In genomic region chr6:25397406-25397805, GRCh38 we compare ENCODE assay signal across 33 cellular contexts.
"Had no signal": no experiment of that assay in that cellular context is flagged by ENCODE, and none has a peak within 500 bp of the region (broad histone marks: within the 10 kb centered on the region; RNA-seq: fewer than 3 reads in every experiment).

No MANE protein-coding gene starts in this region.

- H3K27me3 ChIP-seq: brain microvascular endothelial cell, ovary, sigmoid colon, vagina had no signal

- H3K9me3 ChIP-seq: ovary, prostate gland, sigmoid colon, vagina had no signal

- ATAC-seq: effector memory CD8-positive, alpha-beta T cell; left cardiac atrium; natural killer cell; stimulated activated memory B cell treated with anti-CD40 and anti-IgM and Interleukin-4, amounts not matched to agents 10 μg/mL and 1 μg/mL and 100 μg/mL, for 72 hours; stimulated activated naive CD8-positive, alpha-beta T cell treated with anti-CD3 and anti-CD28 coated beads, Interleukin-15, amount 100 ng/mL, for 72 hours had no signal

- H3K27ac Mint-ChIP-seq: activated CD4-positive, alpha-beta memory T cell treated with anti-CD3 and anti-CD28 coated beads, Interleukin-2, amount 10 ng/mL, durations not matched to agents 7 days and 5 days; activated CD4-positive, alpha-beta T cell treated with anti-CD3 and anti-CD28 coated beads, Interleukin-2, amount 10 ng/mL, durations not matched to agents 7 days and 5 days; activated T-cell treated with anti-CD3 and anti-CD28 coated beads, Interleukin-2, amount 50 U/mL, for 24 hours; effector memory CD8-positive, alpha-beta T cell; natural killer cell; stimulated activated memory B cell treated with anti-CD40 and anti-IgM and Interleukin-4, amounts not matched to agents 10 μg/mL and 1 μg/mL and 100 μg/mL, for 72 hours; T-helper 1 cell treated with Interleukin-12 subunit alpha and Interleukin-12 subunit beta and Interleukin-4 antibody, amounts not matched to agents 30 μg/mL and 1 μg/mL, for 36 hours; type B pancreatic cell had no signal

- DNase-seq: activated CD4-positive, alpha-beta memory T cell treated with anti-CD3 and anti-CD28 coated beads, Interleukin-2, amount 10 ng/mL, durations not matched to agents 7 days and 5 days; activated CD4-positive, alpha-beta T cell treated with anti-CD3 and anti-CD28 coated beads, Interleukin-2, amount 10 ng/mL, durations not matched to agents 7 days and 5 days; activated CD4-positive, CD25-positive, alpha-beta regulatory T cell treated with anti-CD3 and anti-CD28 coated beads, Interleukin-2, amount 50 U/mL, for 72 hours; activated CD8-positive, alpha-beta memory T cell treated with anti-CD3 and anti-CD28 coated beads, Interleukin-2, amount 50 U/mL, for 48 hours; activated gamma-delta T cell; activated naive CD4-positive, alpha-beta T cell treated with anti-CD3 and anti-CD28 coated beads, Interleukin-2, amount 50 U/mL, for 16 hours; activated T-cell treated with anti-CD3 and anti-CD28 coated beads, Interleukin-2, amount 50 U/mL, for 24 hours; amniotic stem cell; brain microvascular endothelial cell; dorsolateral prefrontal cortex; effector memory CD8-positive, alpha-beta T cell; head of caudate nucleus; hippocampal formation; left cardiac atrium; midbrain; natural killer cell; ovary; retina; sigmoid colon; stimulated activated CD4-positive, alpha-beta T cell treated with anti-CD3 and anti-CD28 coated beads, Interleukin-1b, Interleukin-23, amount 100 ng/mL, for 48 hours; stimulated activated CD4-positive, alpha-beta T cell treated with anti-CD3 and anti-CD28 coated beads, Interleukin-4, amount 100 ng/mL, for 4 hours; stimulated activated CD8-positive, alpha-beta memory T cell treated with anti-CD3 and anti-CD28 coated beads, Interleukin-4, amount 100 ng/mL, for 48 hours; stimulated activated naive CD8-positive, alpha-beta T cell treated with anti-CD3 and anti-CD28 coated beads, Interleukin-15, amount 100 ng/mL, for 72 hours; substantia nigra; T-helper 9 cell; WERI-Rb-1 had no signal

- H3K4me3 ChIP-seq: coronary artery, dorsolateral prefrontal cortex, ovary, prostate gland, sigmoid colon, smooth muscle cell, vagina had no signal

- H3K36me3 Mint-ChIP-seq: natural killer cell; stimulated activated memory B cell treated with anti-CD40 and anti-IgM and Interleukin-4, amounts not matched to agents 10 μg/mL and 1 μg/mL and 100 μg/mL, for 72 hours; type B pancreatic cell had no signal

- H3K4me2 ChIP-seq: smooth muscle cell had no signal

- H3K4me3 Mint-ChIP-seq: activated CD4-positive, alpha-beta memory T cell treated with anti-CD3 and anti-CD28 coated beads, Interleukin-2, amount 10 ng/mL, durations not matched to agents 7 days and 5 days; activated CD4-positive, alpha-beta T cell treated with anti-CD3 and anti-CD28 coated beads, Interleukin-2, amount 10 ng/mL, durations not matched to agents 7 days and 5 days; activated T-cell treated with anti-CD3 and anti-CD28 coated beads, Interleukin-2, amount 50 U/mL, for 24 hours; effector memory CD8-positive, alpha-beta T cell; natural killer cell; stimulated activated memory B cell treated with anti-CD40 and anti-IgM and Interleukin-4, amounts not matched to agents 10 μg/mL and 1 μg/mL and 100 μg/mL, for 72 hours; stimulated activated naive CD8-positive, alpha-beta T cell treated with anti-CD3 and anti-CD28 coated beads, Interleukin-15, amount 100 ng/mL, for 72 hours; T-helper 1 cell treated with Interleukin-12 subunit alpha and Interleukin-12 subunit beta and Interleukin-4 antibody, amounts not matched to agents 30 μg/mL and 1 μg/mL, for 36 hours; type B pancreatic cell had no signal

- H3K27me3 Mint-ChIP-seq: activated CD4-positive, alpha-beta memory T cell treated with anti-CD3 and anti-CD28 coated beads, Interleukin-2, amount 10 ng/mL, durations not matched to agents 7 days and 5 days; activated CD4-positive, alpha-beta T cell treated with anti-CD3 and anti-CD28 coated beads, Interleukin-2, amount 10 ng/mL, durations not matched to agents 7 days and 5 days; activated T-cell treated with anti-CD3 and anti-CD28 coated beads, Interleukin-2, amount 50 U/mL, for 24 hours; stimulated activated memory B cell treated with anti-CD40 and anti-IgM and Interleukin-4, amounts not matched to agents 10 μg/mL and 1 μg/mL and 100 μg/mL, for 72 hours; stimulated activated naive CD8-positive, alpha-beta T cell treated with anti-CD3 and anti-CD28 coated beads, Interleukin-15, amount 100 ng/mL, for 72 hours; type B pancreatic cell had no signal

- H3K27ac ChIP-seq: brain microvascular endothelial cell, coronary artery, dorsolateral prefrontal cortex, ovary, prostate gland, sigmoid colon, vagina, WERI-Rb-1 had no signal

- H3K9me3 Mint-ChIP-seq: activated CD4-positive, alpha-beta memory T cell treated with anti-CD3 and anti-CD28 coated beads, Interleukin-2, amount 10 ng/mL, durations not matched to agents 7 days and 5 days; activated CD4-positive, alpha-beta T cell treated with anti-CD3 and anti-CD28 coated beads, Interleukin-2, amount 10 ng/mL, durations not matched to agents 7 days and 5 days; activated T-cell treated with anti-CD3 and anti-CD28 coated beads, Interleukin-2, amount 50 U/mL, for 24 hours; effector memory CD8-positive, alpha-beta T cell; natural killer cell; stimulated activated memory B cell treated with anti-CD40 and anti-IgM and Interleukin-4, amounts not matched to agents 10 μg/mL and 1 μg/mL and 100 μg/mL, for 72 hours; stimulated activated naive CD8-positive, alpha-beta T cell treated with anti-CD3 and anti-CD28 coated beads, Interleukin-15, amount 100 ng/mL, for 72 hours; T-helper 1 cell treated with Interleukin-12 subunit alpha and Interleukin-12 subunit beta and Interleukin-4 antibody, amounts not matched to agents 30 μg/mL and 1 μg/mL, for 36 hours; type B pancreatic cell had no signal

- H3K36me3 ChIP-seq: brain microvascular endothelial cell, ovary, prostate gland, sigmoid colon, vagina, WERI-Rb-1 had no signal

- H3K4me1 ChIP-seq: prostate gland, sigmoid colon, vagina had no signal

- H3K4me1 Mint-ChIP-seq: activated CD4-positive, alpha-beta memory T cell treated with anti-CD3 and anti-CD28 coated beads, Interleukin-2, amount 10 ng/mL, durations not matched to agents 7 days and 5 days; activated CD4-positive, alpha-beta T cell treated with anti-CD3 and anti-CD28 coated beads, Interleukin-2, amount 10 ng/mL, durations not matched to agents 7 days and 5 days; natural killer cell; stimulated activated memory B cell treated with anti-CD40 and anti-IgM and Interleukin-4, amounts not matched to agents 10 μg/mL and 1 μg/mL and 100 μg/mL, for 72 hours; stimulated activated naive CD8-positive, alpha-beta T cell treated with anti-CD3 and anti-CD28 coated beads, Interleukin-15, amount 100 ng/mL, for 72 hours had no signal
